In the genomic region with DNA sequence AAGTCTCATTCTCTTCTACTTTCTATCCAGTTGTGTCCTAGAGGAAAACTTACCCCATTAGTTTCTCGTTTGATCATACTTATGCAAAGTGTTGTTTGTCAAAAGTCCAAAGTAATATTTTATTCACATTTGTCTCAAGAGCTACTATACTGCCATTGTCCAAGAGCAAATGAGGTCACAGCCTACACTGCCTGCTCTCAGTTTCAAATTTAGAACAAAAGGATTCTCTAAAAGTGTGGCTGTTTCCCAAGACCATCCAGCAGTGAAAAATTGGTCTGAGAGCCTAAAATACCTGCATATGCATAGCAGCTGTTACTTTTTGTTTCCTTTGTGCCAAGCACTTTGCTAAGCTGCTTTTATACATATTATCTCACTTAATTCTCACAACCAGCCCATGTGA, we compare ENCODE assay signal across 23 cellular contexts.
DNase-seq lines count a peak whose midpoint lies in the region; ATAC-seq and TF ChIP-seq lines count a peak whose summit lies in the region.
"Had no signal": no experiment of that assay in that cellular context is flagged by ENCODE, and none has a peak within 500 bp of the region (broad histone marks: within the 10 kb centered on the region; RNA-seq: fewer than 3 reads in every experiment).

No MANE protein-coding gene starts in this region.

- H3K27me3 ChIP-seq in gastroesophageal sphincter: no peaks in the 10 kb centered on the region
- no peaks in the 10 kb centered on the region for H3K27me3 ChIP-seq in stomach

- ATAC-seq in Right ventricle myocardium superior (ENCODE audit: poor library complexity): peak; percentile 63
- no peak for ATAC-seq in Right ventricle myocardium inferior
- ATAC-seq in gastroesophageal sphincter: peak; percentile 54
- no peak for ATAC-seq in GM18861 (IDR thresholded peaks at IDR 0.05; ENCODE audit: unreplicated experiment)

- TF ChIP-seq POLR2A in gastroesophageal sphincter (IDR thresholded peaks at IDR 0.05) (no peak), stomach (IDR thresholded peaks at IDR 0.05) (no peak)

- WGBS in gastroesophageal sphincter (ENCODE audit: low coverage in 1 of 2), 2 donors: 0 to 11% methylated on average over 1 of the region's 1 CpG
- WGBS in stomach, 5 donors: 39 to 64% (median 54%) methylated on average over 1 of the region's 1 CpG

- no peak for TF ChIP-seq CTCF in gastroesophageal sphincter (IDR thresholded peaks at IDR 0.05)
- no peak for TF ChIP-seq CTCF in stomach (IDR thresholded peaks at IDR 0.05)

- H3K9me3 ChIP-seq in gastroesophageal sphincter (no peaks in the 10 kb centered on the region), stomach (no peaks in the 10 kb centered on the region)

- H3K36me3 ChIP-seq in gastroesophageal sphincter: no peaks in the 10 kb centered on the region
- no peaks in the 10 kb centered on the region for H3K36me3 ChIP-seq in stomach

- H3K4me1 ChIP-seq in gastroesophageal sphincter (peaks cover 0 to 60% (median 13%) of the 10 kb centered on the region in 3 donors), stomach (peaks cover 0 to 23% (median 9%) of the 10 kb centered on the region in 4 donors)

- intact Hi-C loops in Right ventricle myocardium superior (cut with DNase I): no loop called here
- intact Hi-C loops in Right ventricle myocardium inferior (cut with DNase I): loop anchor here (5.0 kb wide), 1 partner anchor 130 kb away; no protein-coding TSS in a partner anchor
- intact Hi-C loops in stomach (cut with DNase I; ENCODE audit: low total_unique reads): no loop called here

- DNase-seq in Right ventricle myocardium superior: no peak
- DNase-seq in Right ventricle myocardium inferior (ENCODE audit: missing footprints): no peak
- peak; percentile 40 for DNase-seq in putamen (ENCODE audit: low spot score)
- DNase-seq in stomach: no peak
- DNase-seq in dermis blood vessel endothelial cell: no peak
- DNase-seq in 8988T: no peak
- DNase-seq: ACHN, DMS153, GOT3, HCEC 1CT, NCI-H1048, NCI-H1417, NCI-H1694, NCI-H2029 treated with DMSO at 0.1 percent for 48 hours, NCI-H526 treated with DMSO at 0.1 percent for 48 hours, RPMI8226, SHP77 treated with DMSO at 0.1 percent for 48 hours had no signal

- no peak for TF ChIP-seq EP300 in gastroesophageal sphincter (IDR thresholded peaks at IDR 0.05)
- no peak for TF ChIP-seq EP300 in stomach (IDR thresholded peaks at IDR 0.05)

- H3K27ac ChIP-seq in gastroesophageal sphincter (peak overlapping the region; percentile 29 to 68 (median 38)), stomach (peak overlapping the region in 3 of 5 donors; percentile 4 to 41 (median 5))
- H3K27ac ChIP-seq: 22Rv1, HL-60, KMS-11, SK-N-MC had no signal

- H3K4me3 ChIP-seq in gastroesophageal sphincter (no peak overlapping the region), stomach (no peak overlapping the region)
- H3K4me3 ChIP-seq: SK-N-MC had no signal

Comparison
In these comparisons a context has a peak if more than half of its experiments do, and no peak if none do; other contexts are left out.
1. ATAC-seq: peak in Right ventricle myocardium superior (single experiment) and gastroesophageal sphincter (single experiment); none in Right ventricle myocardium inferior (single experiment) and GM18861 (single experiment).